ENCODE assay signal across 13 cellular contexts in genomic region chr15:57752426-57752825, GRCh38. TPM values are rescaled to one million over a fixed set of nuclear protein-coding genes. Genes with fewer than 3 reads are reported as not detected.
DNase-seq lines count a peak whose midpoint lies in the region; ATAC-seq, FAIRE-seq and TF ChIP-seq lines count a peak whose summit lies in the region.
"Had no signal": no experiment of that assay in that cellular context is flagged by ENCODE, and none has a peak within 500 bp of the region (broad histone marks: within the 10 kb centered on the region; RNA-seq: fewer than 3 reads in every experiment).

No MANE protein-coding gene starts in this region.

- ATAC-seq in GM18498 (IDR thresholded peaks at IDR 0.05; ENCODE audit: unreplicated experiment) (no peak), HG02759 (IDR thresholded peaks at IDR 0.05; ENCODE audit: unreplicated experiment) (no peak)
- no peak for ATAC-seq in stimulated activated naive CD8-positive, alpha-beta T cell treated with anti-CD3 and anti-CD28 coated beads, Interleukin-15, Interleukin-2, amounts not matched to agents 100 U/mL and 50 U/mL, for 24 hours

- CTCF ChIA-PET in H1 (lab: Charles Lee; ENCODE audit: partially characterized antibody) = interaction anchor here (0.7 to 27.9 kb wide), 31 partner anchors 9 to 1883 kb away, joined by 3 to 530 read pairs (median 5); partner anchors contain the start of gene ALDH1A2
- CTCF ChIA-PET in CD4-positive, alpha-beta memory T cell (lab: Charles Lee; ENCODE audit: partially characterized antibody) = interaction anchor here (3.7 to 6.0 kb wide), 2 partner anchors 19 to 109 kb away, joined by 29 to 50 read pairs; no protein-coding TSS in a partner anchor

- H3K9ac ChIP-seq in H1 (replicated peaks in 1 of 4; ENCODE audit: extremely low read depth in 1 of 4, low read depth in 3 of 4, low read length in 3 of 4) (no peak overlapping the region), kidney (ENCODE audit: low read length in 2 of 2) (no peak overlapping the region)

- H3K23me2 ChIP-seq in H1 (ENCODE audit: low read depth, low read length) = no peaks in the 10 kb centered on the region; the same call in 1 of the 2 replicates

- H3K27me3 Mint-ChIP-seq in HFFc6 (ENCODE audit: insufficient read depth) = peaks cover 9% of the 10 kb centered on the region
- H3K27me3 Mint-ChIP-seq in CD4-positive, alpha-beta memory T cell = no peaks in the 10 kb centered on the region
- H3K27me3 Mint-ChIP-seq: activated CD4-positive, alpha-beta memory T cell treated with anti-CD3 and anti-CD28 coated beads for 36 hours had no signal

- no peak overlapping the region for H2BK15ac ChIP-seq in H1 (ENCODE audit: low read length)

- no peak overlapping the region for H2AFZ ChIP-seq in H1 (ENCODE audit: low read length)

- intact Hi-C loops in kidney (cut with DNase I) = loop anchor here (10.0 kb wide), 1 partner anchor 102 kb away; no protein-coding TSS in a partner anchor
- intact Hi-C loops in CD4-positive, alpha-beta memory T cell (cut with micrococcal nuclease) = loop anchor here (5.0 kb wide), 1 partner anchor 110 kb away; no protein-coding TSS in a partner anchor

- H3K4me2 ChIP-seq in H1 (ENCODE audit: insufficient read depth in 1 of 2, low read depth in 2 of 2, low read length in 2 of 2) = no peak overlapping the region; a peak in 1 of 4 replicates

- no peaks in the 10 kb centered on the region for H3K79me2 ChIP-seq in H1 (ENCODE audit: control insufficient read depth in 1 of 2, insufficient read depth in 2 of 2, low read length in 2 of 2)

- no peak for TF ChIP-seq EP300 in H1 (IDR thresholded peaks at IDR 0.05; ENCODE audit: borderline replicate concordance in 1 of 2, low read depth in 2 of 2, low read length in 2 of 2)

- H3K9me3 ChIP-seq in H1 (ENCODE audit: insufficient read depth in 2 of 2, low read depth in 1 of 2, low read length in 1 of 2) = no peaks in the 10 kb centered on the region
- H3K9me3 ChIP-seq in kidney (ENCODE audit: control insufficient read depth in 1 of 2, low read length in 2 of 2) = no peaks in the 10 kb centered on the region
- H3K9me3 ChIP-seq in CD4-positive, alpha-beta memory T cell (ENCODE audit: control insufficient read depth in 1 of 2, low read length in 2 of 2) = no peaks in the 10 kb centered on the region

- H2BK12ac ChIP-seq in H1 (ENCODE audit: low read depth, low read length) = no peak overlapping the region

- no peak overlapping the region for H3K23ac ChIP-seq in H1 (ENCODE audit: insufficient read length)

- TF ChIP-seq RAD21 in H1 (IDR thresholded peaks at IDR 0.05 in 1 of 2, conservative IDR thresholded peaks at IDR 0.05 in 1 of 2; ENCODE audit: low read depth in 2 of 2, low read length in 2 of 2) = peak; percentile 21 to 50; a peak in 3 of 4 replicates

- POLR2A ChIA-PET in H1 (lab: Charles Lee; ENCODE audit: partially characterized antibody) = no interaction called here
- POLR2A ChIA-PET in CD4-positive, alpha-beta memory T cell (lab: Charles Lee; ENCODE audit: partially characterized antibody) = no interaction called here

- H3K36me3 ChIP-seq in H1 (ENCODE audit: control insufficient read depth in 2 of 4, insufficient read depth in 4 of 4, low read length in 3 of 4) = no peaks in the 10 kb centered on the region
- H3K36me3 ChIP-seq in kidney (ENCODE audit: control insufficient read depth in 1 of 2, insufficient read depth in 2 of 2, low read length in 2 of 2) = no peaks in the 10 kb centered on the region
- no peaks in the 10 kb centered on the region for H3K36me3 ChIP-seq in CD4-positive, alpha-beta memory T cell (ENCODE audit: insufficient read depth, low read length)

- H4K5ac ChIP-seq in H1 (ENCODE audit: insufficient read length, low read depth, low read length) = no peak overlapping the region

- no peak overlapping the region for H2BK120ac ChIP-seq in H1 (replicated peaks; ENCODE audit: low read depth, low read length)

- H3K27ac Mint-ChIP-seq in HFFc6 = no peak overlapping the region
- H3K27ac Mint-ChIP-seq in CD4-positive, alpha-beta memory T cell = no peak overlapping the region
- H3K27ac Mint-ChIP-seq: activated CD4-positive, alpha-beta memory T cell treated with anti-CD3 and anti-CD28 coated beads for 36 hours had no signal

- no peak overlapping the region for H2BK5ac ChIP-seq in H1 (ENCODE audit: low read depth, low read length)

- H3K9me3 Mint-ChIP-seq in HFFc6 = no peaks in the 10 kb centered on the region
- no peaks in the 10 kb centered on the region for H3K9me3 Mint-ChIP-seq in CD4-positive, alpha-beta memory T cell
- H3K9me3 Mint-ChIP-seq: activated CD4-positive, alpha-beta memory T cell treated with anti-CD3 and anti-CD28 coated beads for 36 hours had no signal

- no peaks in the 10 kb centered on the region for H3K36me3 Mint-ChIP-seq in HFFc6 (ENCODE audit: low read depth)
- peaks cover 0 to 3% of the 10 kb centered on the region in 2 donors for H3K36me3 Mint-ChIP-seq in CD4-positive, alpha-beta memory T cell
- H3K36me3 Mint-ChIP-seq: activated CD4-positive, alpha-beta memory T cell treated with anti-CD3 and anti-CD28 coated beads for 36 hours had no signal

- H3K27me3 ChIP-seq in H1 (replicated peaks in 1 of 4; ENCODE audit: control insufficient read depth in 3 of 4, extremely low read depth in 1 of 4, insufficient read depth in 3 of 4, low read length in 3 of 4) = no peaks in the 10 kb centered on the region
- H3K27me3 ChIP-seq in CD4-positive, alpha-beta memory T cell (ENCODE audit: insufficient read depth, low read length) = no peaks in the 10 kb centered on the region

- H4K20me1 ChIP-seq in H1 (replicated peaks in 1 of 2; ENCODE audit: control insufficient read depth in 1 of 2, insufficient read depth in 2 of 2, low read length in 2 of 2) = no peaks in the 10 kb centered on the region

- 75% methylated on average over 9 of the region's 9 CpGs; no CpG with 5 or more reads in 1 of the 2 experiments for WGBS in H1 (ENCODE audit: extremely low coverage in 1 of 2, insufficient coverage in 1 of 2, insufficient read length in 1 of 2, insufficient replicate concordance in 2 of 2, low coverage in 1 of 2, low lambda C conversion rate in 2 of 2, missing lambda C conversion rate in 1 of 2), 2 experiments

- no peak overlapping the region for H3K14ac ChIP-seq in H1 (ENCODE audit: insufficient read length)

- H4K8ac ChIP-seq in H1 (ENCODE audit: extremely low read depth, insufficient read depth, low read length) = no peak overlapping the region

- no peak overlapping the region for H3K4me3 Mint-ChIP-seq in HFFc6
- H3K4me3 Mint-ChIP-seq in CD4-positive, alpha-beta memory T cell = no peak overlapping the region
- H3K4me3 Mint-ChIP-seq: activated CD4-positive, alpha-beta memory T cell treated with anti-CD3 and anti-CD28 coated beads for 36 hours had no signal

- no peak overlapping the region for H3K56ac ChIP-seq in H1 (replicated peaks; ENCODE audit: insufficient read length, low read depth, low read length)

- H3K27ac ChIP-seq in H1 (ENCODE audit: low read depth, low read length) = no peak overlapping the region
- H3K27ac ChIP-seq in kidney (ENCODE audit: low read depth in 2 of 2, low read length in 2 of 2) = no peak overlapping the region
- no peak overlapping the region for H3K27ac ChIP-seq in CD4-positive, alpha-beta memory T cell (ENCODE audit: low read depth, low read length)

- no peaks in the 10 kb centered on the region for H3K79me1 ChIP-seq in H1 (ENCODE audit: low read depth, low read length)

- no peak overlapping the region for H3K4me3 ChIP-seq in H1 (ENCODE audit: extremely low read depth in 1 of 4, insufficient read depth in 2 of 4, low read depth in 3 of 4, low read length in 4 of 4)
- no peak overlapping the region for H3K4me3 ChIP-seq in kidney (ENCODE audit: low read length in 2 of 2)
- H3K4me3 ChIP-seq in CD4-positive, alpha-beta memory T cell (ENCODE audit: low read length in 2 of 2) = no peak overlapping the region

- TF ChIP-seq CTCF in HFFc6 (IDR thresholded peaks at IDR 0.05) (peak; percentile 41), H1 (IDR thresholded peaks at IDR 0.05; ENCODE audit: control extremely low read depth in 1 of 3, insufficient read depth in 1 of 3, low read depth in 1 of 3, low read length in 3 of 3) (peak; percentile 48 to 54 (median 49)), kidney (IDR thresholded peaks at IDR 0.05; ENCODE audit: borderline replicate concordance, extremely low read depth, insufficient read depth) (no peak)

- no peak overlapping the region for H3K18ac ChIP-seq in H1 (ENCODE audit: extremely low read depth, low read length)

- DNase-seq in HFFc6 (no peak), H1 (ENCODE audit: low read depth in 1 of 2, low spot score in 2 of 2) (no peak), kidney (peak; percentile 88), superior temporal gyrus (ENCODE audit: extremely low spot score) (peak; percentile 40)
- DNase-seq in CD4-positive, alpha-beta memory T cell = no peak
- DNase-seq in stimulated activated naive CD8-positive, alpha-beta T cell treated with anti-CD3 and anti-CD28 coated beads, Interleukin-15, Interleukin-2, amounts not matched to agents 100 U/mL and 50 U/mL, for 24 hours = no peak
- DNase-seq: activated CD4-positive, alpha-beta memory T cell treated with anti-CD3 and anti-CD28 coated beads for 36 hours; activated naive CD4-positive, alpha-beta T cell; cerebellar nuclear complex; NCI-H1436; SW 1271 had no signal

- H3K4ac ChIP-seq in H1 (replicated peaks; ENCODE audit: insufficient read length, low read depth, low read length) = no peak overlapping the region

- peaks cover 10% of the 10 kb centered on the region for H3K4me1 Mint-ChIP-seq in HFFc6 (ENCODE audit: low read depth)
- H3K4me1 Mint-ChIP-seq in CD4-positive, alpha-beta memory T cell = no peaks in the 10 kb centered on the region

- no peak for FAIRE-seq in H1 (lab: Jason Lieb, UNC)
- no peak for FAIRE-seq in kidney (lab: Jason Lieb, UNC)

- TF ChIP-seq POLR2A in H1 (IDR thresholded peaks at IDR 0.05; ENCODE audit: control extremely low read depth in 1 of 2, low read depth in 2 of 2, low read length in 2 of 2) = no peak

- peaks cover 3 to 9% (median 4%) of the 10 kb centered on the region in 4 experiments; a peak in 6 of 7 replicates for H3K4me1 ChIP-seq in H1 (replicated peaks in 1 of 4; ENCODE audit: control insufficient read depth in 3 of 4, insufficient read depth in 4 of 4, low read length in 3 of 4)
- H3K4me1 ChIP-seq in kidney (ENCODE audit: control insufficient read depth in 1 of 2, insufficient read depth in 1 of 2, low read depth in 1 of 2, low read length in 2 of 2) = no peaks in the 10 kb centered on the region
- no peaks in the 10 kb centered on the region for H3K4me1 ChIP-seq in CD4-positive, alpha-beta memory T cell (ENCODE audit: insufficient read depth, low read length)

- no peak overlapping the region for H2AK5ac ChIP-seq in H1 (ENCODE audit: low read depth, low read length)

- H4K91ac ChIP-seq in H1 (replicated peaks; ENCODE audit: insufficient read length, low read length) = no peak overlapping the region

- no peak overlapping the region for H2BK20ac ChIP-seq in H1 (ENCODE audit: low read length)

RNA-seq across cellular contexts. Expression of gene POLR2M, which starts 45.9 kb away (rescaled TPM):
- 10 to 100 TPM; 66.5 to 77.7 (median 72.1) TPM for total RNA-seq in HFFc6 (2021; fragmentation: NEBNext Ultra II Directional; extraction: Animal tissue kit (Norgen Biotek cat#: 25700))
- total RNA-seq in H1 (2021; fragmentation: NEBNext Ultra II Directional; extraction: Animal tissue kit (Norgen Biotek cat#: 25700)) = 55.1 and 61.7 TPM in 2 replicates
- polyA plus RNA-seq in H1 (2011; rRNA removed) (32.7 and 180 TPM in 2 replicates), kidney (ENCODE audit: insufficient read depth, low read depth, low replicate concordance) (16.5 TPM)
- polyA plus RNA-seq in H1 (2011; cell fraction: cytosol; rRNA removed) = 156 TPM
- 266 TPM for polyA plus RNA-seq in H1 (2011; cell fraction: nucleus; rRNA removed)
- polyA plus RNA-seq in H1 (2012, experiment 1 of 2) = 33.6 to 102 TPM (median 37.0 TPM) in 4 replicates
- 4.6 TPM for polyA plus RNA-seq in H1 (2012, experiment 2 of 2)
- 117 TPM for polyA plus RNA-seq in H1 (2013, experiment 1 of 2)
- 128 TPM for polyA plus RNA-seq in H1 (2013, experiment 2 of 2)
- polyA minus RNA-seq in H1 (2011; rRNA and poly(A)+ RNA removed) = 78.6 and 96.7 TPM in 2 replicates
- polyA minus RNA-seq in H1 (2011; cell fraction: cytosol; rRNA and poly(A)+ RNA removed) = 140 TPM
- 74.6 TPM for polyA minus RNA-seq in H1 (2011; cell fraction: nucleus; rRNA and poly(A)+ RNA removed)
- 77.0 TPM for total RNA-seq in kidney
- 10 to 100 TPM; 86.5 to 97.3 TPM for total RNA-seq in CD4-positive, alpha-beta memory T cell
- polyA plus RNA-seq in CD4-positive, alpha-beta memory T cell = 10 to 100 TPM; 49.8 to 69.5 TPM

Comparison
In these comparisons a context has a peak if more than half of its experiments do, and no peak if none do; other contexts are left out.
1. DNase-seq: peak in kidney (single experiment) and superior temporal gyrus (single experiment); none in HFFc6 (single experiment), H1 (0 of 2), CD4-positive, alpha-beta memory T cell (0 of 5) and stimulated activated naive CD8-positive, alpha-beta T cell treated with anti-CD3 and anti-CD28 coated beads, Interleukin-15, Interleukin-2, amounts not matched to agents 100 U/mL and 50 U/mL, for 24 hours (single experiment).